In genomic region chr10:23015021-23015707, GRCh38 we compare ENCODE assay signal across 10 cellular contexts.
DNase-seq lines count a peak whose midpoint lies in the region; ATAC-seq and TF ChIP-seq lines count a peak whose summit lies in the region.
"Had no signal": no experiment of that assay in that cellular context is flagged by ENCODE, and none has a peak within 500 bp of the region (broad histone marks: within the 10 kb centered on the region; RNA-seq: fewer than 3 reads in every experiment).

No MANE protein-coding gene starts in this region.

- ATAC-seq in HG02588 (IDR thresholded peaks at IDR 0.05; ENCODE audit: unreplicated experiment) (peak; percentile 99), HG03442 (IDR thresholded peaks at IDR 0.05; ENCODE audit: unreplicated experiment) (peak; percentile 98)
- peak; percentile 76 to 92 for ATAC-seq in stimulated activated naive B cell treated with anti-CD40 and anti-IgM and Interleukin-4, amounts not matched to agents 10 μg/mL and 1 μg/mL and 100 μg/mL, for 72 hours (replicated peaks)

- DNase-seq in NOMO-1 (lab: John Stamatoyannopoulos, UW; ENCODE audit: unreplicated experiment in 2 of 2) (peak; percentile 13 to 78), NOMO-1 treated with dmso at 0.1 percent for 144 hours (lab: John Stamatoyannopoulos, UW; ENCODE audit: unreplicated experiment) (no peak), type B pancreatic cell (ENCODE audit: extremely low spot score, unreplicated experiment) (no peak), DMS 273 treated with DMSO at 0.1 percent for 48 hours (lab: John Stamatoyannopoulos, UW) (no peak), ureter (ENCODE audit: low spot score) (no peak)
- DNase-seq in stimulated activated naive B cell treated with anti-CD40 and anti-IgM and Interleukin-4, amounts not matched to agents 10 μg/mL and 1 μg/mL and 100 μg/mL, for 72 hours = no peak
- DNase-seq: DMS53 had no signal

- peaks cover 0 to 11% of the 10 kb centered on the region in 2 donors for H3K4me1 Mint-ChIP-seq in stimulated activated naive B cell treated with anti-CD40 and anti-IgM and Interleukin-4, amounts not matched to agents 10 μg/mL and 1 μg/mL and 100 μg/mL, for 72 hours
- H3K4me1 Mint-ChIP-seq in type B pancreatic cell (ENCODE audit: unreplicated experiment) = no peaks in the 10 kb centered on the region
- H3K4me1 Mint-ChIP-seq: brain had no signal

- peaks cover 5 to 26% of the 10 kb centered on the region in 2 donors for H3K27me3 Mint-ChIP-seq in stimulated activated naive B cell treated with anti-CD40 and anti-IgM and Interleukin-4, amounts not matched to agents 10 μg/mL and 1 μg/mL and 100 μg/mL, for 72 hours
- H3K27me3 Mint-ChIP-seq in type B pancreatic cell = peaks cover 17% of the 10 kb centered on the region

- no peaks in the 10 kb centered on the region for H3K9me3 Mint-ChIP-seq in stimulated activated naive B cell treated with anti-CD40 and anti-IgM and Interleukin-4, amounts not matched to agents 10 μg/mL and 1 μg/mL and 100 μg/mL, for 72 hours
- H3K9me3 Mint-ChIP-seq in type B pancreatic cell = no peaks in the 10 kb centered on the region
- H3K9me3 Mint-ChIP-seq: brain had no signal

- H3K27ac Mint-ChIP-seq in stimulated activated naive B cell treated with anti-CD40 and anti-IgM and Interleukin-4, amounts not matched to agents 10 μg/mL and 1 μg/mL and 100 μg/mL, for 72 hours = no peak overlapping the region
- H3K27ac Mint-ChIP-seq in type B pancreatic cell = no peak overlapping the region
- H3K27ac Mint-ChIP-seq: brain had no signal

- no peak for TF ChIP-seq CTCF in type B pancreatic cell (conservative IDR thresholded peaks at IDR 0.05)

- H3K4me3 Mint-ChIP-seq in stimulated activated naive B cell treated with anti-CD40 and anti-IgM and Interleukin-4, amounts not matched to agents 10 μg/mL and 1 μg/mL and 100 μg/mL, for 72 hours = no peak overlapping the region
- H3K4me3 Mint-ChIP-seq in type B pancreatic cell = no peak overlapping the region
- H3K4me3 Mint-ChIP-seq: brain had no signal

- no peaks in the 10 kb centered on the region for H3K36me3 Mint-ChIP-seq in stimulated activated naive B cell treated with anti-CD40 and anti-IgM and Interleukin-4, amounts not matched to agents 10 μg/mL and 1 μg/mL and 100 μg/mL, for 72 hours
- H3K36me3 Mint-ChIP-seq in type B pancreatic cell = no peaks in the 10 kb centered on the region
- H3K36me3 Mint-ChIP-seq: brain had no signal

Comparison
In these comparisons a context has a peak if more than half of its experiments do, and no peak if none do; other contexts are left out.
1. DNase-seq: peak in NOMO-1 (2 of 2); none in NOMO-1 treated with dmso at 0.1 percent for 144 hours (single experiment), stimulated activated naive B cell treated with anti-CD40 and anti-IgM and Interleukin-4, amounts not matched to agents 10 μg/mL and 1 μg/mL and 100 μg/mL, for 72 hours (single experiment), type B pancreatic cell (single experiment), DMS 273 treated with DMSO at 0.1 percent for 48 hours (single experiment) and ureter (single experiment).
2. Peak in every context shown above with its lines, with median percentiles within 50 percentile points of each other: ATAC-seq.